Comparison of ENCODE assay signal across 8 cellular contexts in genomic region chr9:124285903-124286291, GRCh38. TPM values are rescaled to one million over a fixed set of nuclear protein-coding genes. Genes with fewer than 3 reads are reported as not detected.
DNase-seq lines count a peak whose midpoint lies in the region; ATAC-seq, FAIRE-seq and TF ChIP-seq lines count a peak whose summit lies in the region.

No MANE protein-coding gene starts in this region.

- H3K27me3 Mint-ChIP-seq in brain, result peaks cover 7% of the 10 kb centered on the region

- H3K9me3 ChIP-seq in SJCRH30 (replicated peaks) (no peaks in the 10 kb centered on the region), mesodermal cell (ENCODE audit: control insufficient read depth, low read length) (no peaks in the 10 kb centered on the region)

- ATAC-seq in HG02642 (IDR thresholded peaks at IDR 0.05; ENCODE audit: poor library complexity, unreplicated experiment), result peak; percentile 41
- no peak for ATAC-seq in GM18519 (IDR thresholded peaks at IDR 0.05; ENCODE audit: low FRiP score, unreplicated experiment)

- H3K9me3 Mint-ChIP-seq in brain, result peaks cover 0 to 8% (median 2%) of the 10 kb centered on the region in 5 experiments

- DNase-seq in GM12892 (ENCODE audit: insufficient read length), result peak; percentile 61
- DNase-seq in SJCRH30, result peak; percentile 59 to 72
- peak; percentile 22 for DNase-seq in stimulated activated CD8-positive, alpha-beta memory T cell treated with anti-CD3 and anti-CD28 coated beads, Interleukin-7, amount 100 ng/mL, for 24 hours (ENCODE audit: low read depth)
- DNase-seq in NCI-H1105 treated with DMSO at 0.1 percent for 48 hours (lab: John Stamatoyannopoulos, UW), result no peak

- H3K27me3 ChIP-seq in SJCRH30, result no peaks in the 10 kb centered on the region

- H3K36me3 Mint-ChIP-seq in brain, result peaks cover 4% of the 10 kb centered on the region

- peak overlapping the region in 2 of 5 experiments; percentile 22 to 28 for H3K4me3 Mint-ChIP-seq in brain

- WGBS in mesodermal cell (ENCODE audit: insufficient coverage in 2 of 2), 2 experiments, result 61 to 78% methylated on average over 8 of the region's 9 CpGs

- no peak overlapping the region for H3K4me3 ChIP-seq in SJCRH30
- H3K4me3 ChIP-seq in mesodermal cell (ENCODE audit: extremely low read depth, insufficient read depth, low read length, poor library complexity, severe bottlenecking), result no peak overlapping the region

- H3K4me1 ChIP-seq in SJCRH30 (peaks cover 28% of the 10 kb centered on the region), mesodermal cell (ENCODE audit: control insufficient read depth, insufficient read depth, low read length, poor library complexity, severe bottlenecking) (peaks cover 52% of the 10 kb centered on the region)

- TF ChIP-seq CTCF in brain (conservative IDR thresholded peaks at IDR 0.05), result no peak

- peaks cover 13% of the 10 kb centered on the region for H3K36me3 ChIP-seq in SJCRH30
- peaks cover 13% of the 10 kb centered on the region for H3K36me3 ChIP-seq in mesodermal cell (ENCODE audit: control insufficient read depth, insufficient read depth, low read length)

- FAIRE-seq in GM12892 (lab: Jason Lieb, UNC), result peak; percentile 96

- peak overlapping the region; percentile 13 to 100 (median 99) for H3K27ac Mint-ChIP-seq in brain

- peaks cover 66% of the 10 kb centered on the region for H3K4me1 Mint-ChIP-seq in brain

- peak overlapping the region; percentile 57 for H3K27ac ChIP-seq in SJCRH30
- H3K27ac ChIP-seq in mesodermal cell (ENCODE audit: low read depth, low read length, severe bottlenecking), result peak overlapping the region; percentile 72

- TF ChIP-seq POLR2A in GM12892 (IDR thresholded peaks at IDR 0.05; ENCODE audit: low read depth, low read length), result no peak

RNA-seq across cellular contexts. Expression of gene NEK6, which starts 28.1 kb away (rescaled TPM):
- polyA plus RNA-seq in GM12892 (2012; ENCODE audit: missing spikeins), result 142 TPM
- 26.1 and 28.4 TPM in 2 replicates for total RNA-seq in SJCRH30 (2014; rRNA removed; shearing (Covaris generic))
- 43.2 TPM for polyA plus RNA-seq in brain (ENCODE audit: insufficient read depth, low read depth, low replicate concordance)
- polyA plus RNA-seq in mesodermal cell (2013, experiment 1 of 2), result 28.5 TPM
- 27.9 TPM for polyA plus RNA-seq in mesodermal cell (2013, experiment 2 of 2)
